Comparison of ENCODE assay signal across 8 cellular contexts in the genomic region with DNA sequence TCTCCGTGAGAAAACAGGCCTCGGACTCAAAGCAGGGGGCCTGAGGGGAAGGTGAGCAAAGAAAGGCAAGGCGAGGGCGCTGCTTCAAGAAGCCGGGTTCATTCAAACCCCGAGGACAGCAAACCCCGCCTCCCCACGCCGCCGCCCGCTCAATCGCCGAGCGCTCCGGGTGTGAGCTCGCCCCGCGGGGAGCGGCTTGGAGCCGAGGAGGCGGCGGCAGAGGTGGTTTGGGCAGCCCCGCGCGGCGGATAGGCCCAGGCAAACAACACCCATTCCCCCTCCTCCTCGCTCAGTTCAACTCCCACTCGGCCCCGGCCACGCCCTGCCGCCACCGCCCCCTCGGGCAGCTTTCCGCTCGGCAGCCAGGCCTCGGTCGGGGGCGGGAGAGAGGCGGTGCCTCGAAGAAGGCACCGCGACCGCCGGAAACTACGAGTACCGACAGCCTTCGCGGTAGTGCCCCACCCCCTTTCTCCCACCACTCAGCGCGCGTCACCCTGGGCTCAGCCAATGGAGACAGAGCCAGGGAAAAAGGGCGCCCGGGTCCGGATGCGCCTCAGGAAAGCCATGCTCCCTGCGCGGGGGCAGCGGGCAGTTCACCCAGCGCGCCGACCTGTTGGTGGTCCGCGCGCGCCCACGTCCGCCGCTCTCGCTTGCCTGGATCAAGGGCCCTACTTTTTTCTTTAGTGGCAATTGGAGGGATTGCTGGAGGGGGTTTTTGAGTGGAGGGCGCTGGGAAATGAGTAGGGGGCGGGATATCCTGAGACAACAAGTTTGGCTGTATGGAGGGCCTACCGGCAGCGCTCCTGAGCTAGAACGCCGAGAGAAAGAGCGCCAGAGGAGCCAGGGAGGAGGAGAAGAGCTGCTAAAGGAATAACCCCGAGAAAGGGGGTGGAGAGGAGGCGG. TPM values are rescaled to one million over a fixed set of nuclear protein-coding genes. Genes with fewer than 3 reads are reported as not detected.
DNase-seq lines count a peak whose midpoint lies in the region; ATAC-seq and TF ChIP-seq lines count a peak whose summit lies in the region.

No MANE protein-coding gene starts in this region.

- peak overlapping the region; percentile 81 to 88 (median 85) for H3K4me3 ChIP-seq in esophagus muscularis mucosa
- peak overlapping the region; percentile 81 to 88 for H3K4me3 ChIP-seq in muscle layer of duodenum (ENCODE audit: low read depth in 1 of 2, low read length in 2 of 2)

- intact Hi-C loops in esophagus muscularis mucosa (cut with DNase I) = no loop called here

- H3K36me3 ChIP-seq in esophagus muscularis mucosa (peaks cover 0 to 8% (median 0%) of the 10 kb centered on the region in 4 donors), muscle layer of duodenum (ENCODE audit: control insufficient read depth in 1 of 2, insufficient read depth in 2 of 2, low read length in 2 of 2) (peaks cover 0 to 4% of the 10 kb centered on the region in 2 donors)

- peak; percentile 24 for TF ChIP-seq POLR2A in esophagus muscularis mucosa (IDR thresholded peaks at IDR 0.05; ENCODE audit: low read depth)

- ATAC-seq in GM21737 (IDR thresholded peaks at IDR 0.05; ENCODE audit: unreplicated experiment) = peak; percentile 83

- TF ChIP-seq CTCF in esophagus muscularis mucosa (IDR thresholded peaks at IDR 0.05) = peak in 1 of 3 experiments; percentile 28

- DNase-seq in DMS79 (lab: John Stamatoyannopoulos, UW) (peak; percentile 94), KG1 (lab: John Stamatoyannopoulos, UW) (peak; percentile 94), esophagus muscularis mucosa (ENCODE audit: extremely low spot score) (peak; percentile 99)
- DNase-seq in activated T-cell treated with anti-CD3 and anti-CD28 coated beads, Interleukin-2, amount 50 U/mL, for 48 hours = peak; percentile 99
- peak; percentile 99 for DNase-seq in stimulated activated CD8-positive, alpha-beta memory T cell treated with anti-CD3 and anti-CD28 coated beads, Interleukin-7, amount 100 ng/mL, for 24 hours (ENCODE audit: low read depth)

- H3K9me3 ChIP-seq in esophagus muscularis mucosa (no peaks in the 10 kb centered on the region), muscle layer of duodenum (ENCODE audit: control insufficient read depth in 1 of 2, low read length in 2 of 2) (no peaks in the 10 kb centered on the region)

- H3K27me3 ChIP-seq in esophagus muscularis mucosa (no peaks in the 10 kb centered on the region), muscle layer of duodenum (ENCODE audit: low read depth, low read length) (no peaks in the 10 kb centered on the region)

- H3K4me1 ChIP-seq in esophagus muscularis mucosa (peaks cover 36 to 47% (median 45%) of the 10 kb centered on the region in 4 donors), muscle layer of duodenum (ENCODE audit: control insufficient read depth in 1 of 2, insufficient read depth in 2 of 2, low read length in 2 of 2) (peaks cover 6 to 31% of the 10 kb centered on the region in 2 donors)

- under 1% methylated on average over 54 of the region's 78 CpGs for WGBS in esophagus muscularis mucosa

- H3K27ac ChIP-seq in esophagus muscularis mucosa (replicated peaks in 1 of 4) = peak overlapping the region; percentile 98 to 100 (median 99)
- H3K27ac ChIP-seq in muscle layer of duodenum (ENCODE audit: low read length) = peak overlapping the region; percentile 94

- no peak for TF ChIP-seq EP300 in esophagus muscularis mucosa (IDR thresholded peaks at IDR 0.05)

TF ChIP-seq in PFSK-1, 5 proteins besides CTCF, POLR2A, EP300 and RAD21:
- peak; percentile 79 for TF ChIP-seq FOXP2 (optimal IDR thresholded peaks at IDR 0.05; ENCODE audit: borderline replicate concordance, extremely low read depth, extremely low read length, insufficient read depth)
- no peak for TF ChIP-seq SIN3A (IDR thresholded peaks at IDR 0.05; ENCODE audit: borderline replicate concordance, insufficient read depth, low read length)
- peak; percentile 65 for TF ChIP-seq POLR2AphosphoS5 (IDR thresholded peaks at IDR 0.05; ENCODE audit: low read depth, low read length)
- peak; percentile 55; the same call in 1 of the 2 replicates for TF ChIP-seq TAF1 (IDR thresholded peaks at IDR 0.05; ENCODE audit: borderline replicate concordance, insufficient read depth, low read length)
- TF ChIP-seq, protein P1, sequence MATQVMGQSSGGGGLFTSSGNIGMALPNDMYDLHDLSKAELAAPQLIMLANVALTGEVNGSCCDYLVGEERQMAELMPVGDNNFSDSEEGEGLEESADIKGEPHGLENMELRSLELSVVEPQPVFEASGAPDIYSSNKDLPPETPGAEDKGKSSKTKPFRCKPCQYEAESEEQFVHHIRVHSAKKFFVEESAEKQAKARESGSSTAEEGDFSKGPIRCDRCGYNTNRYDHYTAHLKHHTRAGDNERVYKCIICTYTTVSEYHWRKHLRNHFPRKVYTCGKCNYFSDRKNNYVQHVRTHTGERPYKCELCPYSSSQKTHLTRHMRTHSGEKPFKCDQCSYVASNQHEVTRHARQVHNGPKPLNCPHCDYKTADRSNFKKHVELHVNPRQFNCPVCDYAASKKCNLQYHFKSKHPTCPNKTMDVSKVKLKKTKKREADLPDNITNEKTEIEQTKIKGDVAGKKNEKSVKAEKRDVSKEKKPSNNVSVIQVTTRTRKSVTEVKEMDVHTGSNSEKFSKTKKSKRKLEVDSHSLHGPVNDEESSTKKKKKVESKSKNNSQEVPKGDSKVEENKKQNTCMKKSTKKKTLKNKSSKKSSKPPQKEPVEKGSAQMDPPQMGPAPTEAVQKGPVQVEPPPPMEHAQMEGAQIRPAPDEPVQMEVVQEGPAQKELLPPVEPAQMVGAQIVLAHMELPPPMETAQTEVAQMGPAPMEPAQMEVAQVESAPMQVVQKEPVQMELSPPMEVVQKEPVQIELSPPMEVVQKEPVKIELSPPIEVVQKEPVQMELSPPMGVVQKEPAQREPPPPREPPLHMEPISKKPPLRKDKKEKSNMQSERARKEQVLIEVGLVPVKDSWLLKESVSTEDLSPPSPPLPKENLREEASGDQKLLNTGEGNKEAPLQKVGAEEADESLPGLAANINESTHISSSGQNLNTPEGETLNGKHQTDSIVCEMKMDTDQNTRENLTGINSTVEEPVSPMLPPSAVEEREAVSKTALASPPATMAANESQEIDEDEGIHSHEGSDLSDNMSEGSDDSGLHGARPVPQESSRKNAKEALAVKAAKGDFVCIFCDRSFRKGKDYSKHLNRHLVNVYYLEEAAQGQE (IDR thresholded peaks at IDR 0.05; ENCODE audit: insufficient read depth in 1 of 2, low read depth in 2 of 2, low read length in 2 of 2) = peak in 1 of 2 experiments; percentile 10; a peak in 1 of 4 replicates

RNA-seq across cellular contexts. Expression of a gene that starts 0.7 kb away (rescaled TPM):
- polyA plus RNA-seq in PFSK-1 (2012; ENCODE audit: insufficient read length, low read depth) = 0.73 TPM
- 10 to 100 TPM in 2 of 4 donors, 1 to 10 TPM in 2; 8.0 to 44.9 (median 14.0) TPM for total RNA-seq in esophagus muscularis mucosa

Comparison
In these comparisons a context has a peak if more than half of its experiments do, and no peak if none do; other contexts are left out.
1. Peak in every context shown above with its lines: DNase-seq, ATAC-seq, H3K4me3 ChIP-seq and H3K27ac ChIP-seq.